Comparison of ENCODE assay signal across 9 cellular contexts in genomic region chr7:130888017-130888371, GRCh38.
DNase-seq lines count a peak whose midpoint lies in the region; ATAC-seq, FAIRE-seq and TF ChIP-seq lines count a peak whose summit lies in the region.
"Had no signal": no experiment of that assay in that cellular context is flagged by ENCODE, and none has a peak within 500 bp of the region (broad histone marks: within the 10 kb centered on the region; RNA-seq: fewer than 3 reads in every experiment).

No MANE protein-coding gene starts in this region.

- no peaks in the 10 kb centered on the region for H3K9me3 ChIP-seq in RWPE2 (ENCODE audit: severe bottlenecking)
- H3K9me3 ChIP-seq in prostate gland: no peaks in the 10 kb centered on the region

- H3K4me1 ChIP-seq in RWPE2 (ENCODE audit: insufficient read depth, poor library complexity, severe bottlenecking): peaks cover 79% of the 10 kb centered on the region
- H3K4me1 ChIP-seq in prostate gland (replicated peaks): no peaks in the 10 kb centered on the region

- H3K4me1 Mint-ChIP-seq in effector memory CD8-positive, alpha-beta T cell (ENCODE audit: low read depth in 2 of 2): peaks cover 25 to 30% of the 10 kb centered on the region in 2 donors

- intact Hi-C loops in prostate gland (cut with DNase I): no loop called here

- H3K9me3 Mint-ChIP-seq in effector memory CD8-positive, alpha-beta T cell: no peaks in the 10 kb centered on the region

- H3K36me3 Mint-ChIP-seq in effector memory CD8-positive, alpha-beta T cell (ENCODE audit: insufficient read depth): peaks cover 97% of the 10 kb centered on the region

- DNase-seq in EH (ENCODE audit: low read depth): peak; percentile 62
- no peak for DNase-seq in RWPE2 (ENCODE audit: low spot score)
- DNase-seq in effector memory CD8-positive, alpha-beta T cell: no peak
- DNase-seq in prostate gland (ENCODE audit: low spot score): no peak
- DNase-seq in urothelium cell line (ENCODE audit: low spot score): no peak
- DNase-seq in GOT3 (lab: John Stamatoyannopoulos, UW): no peak
- no peak for DNase-seq in NCI-H1105 (lab: John Stamatoyannopoulos, UW)
- DNase-seq in nucleus accumbens (lab: John Stamatoyannopoulos, UW): no peak
- DNase-seq: activated CD4-positive, CD25-positive, alpha-beta regulatory T cell had no signal

- peak; percentile 5; the same call in 2 of the 3 replicates for ATAC-seq in RWPE2 (ENCODE audit: low read depth)
- ATAC-seq in effector memory CD8-positive, alpha-beta T cell (replicated peaks): peak; percentile 20

- no peaks in the 10 kb centered on the region for H3K27me3 Mint-ChIP-seq in effector memory CD8-positive, alpha-beta T cell

- H3K36me3 ChIP-seq in RWPE2 (ENCODE audit: low read depth): peaks cover 93% of the 10 kb centered on the region
- peaks cover 0 to 3% of the 10 kb centered on the region in 2 donors for H3K36me3 ChIP-seq in prostate gland

- no peak for FAIRE-seq in urothelium cell line (lab: Jason Lieb, UNC)

- TF ChIP-seq CTCF in RWPE2 (IDR thresholded peaks at IDR 0.05; ENCODE audit: poor library complexity, severe bottlenecking) (no peak), prostate gland (IDR thresholded peaks at IDR 0.05) (no peak)

- peak overlapping the region; percentile 100 for H3K27ac ChIP-seq in RWPE2 (ENCODE audit: poor library complexity, severe bottlenecking)
- peak overlapping the region; percentile 9 to 18 for H3K27ac ChIP-seq in prostate gland

- TF ChIP-seq POLR2A in prostate gland (IDR thresholded peaks at IDR 0.05): no peak

- WGBS in prostate gland: 80% methylated on average over 11 of the region's 11 CpGs

- H3K27ac Mint-ChIP-seq in effector memory CD8-positive, alpha-beta T cell: peak overlapping the region; percentile 78 to 83

- H3K27me3 ChIP-seq in RWPE2 (ENCODE audit: insufficient read depth, poor library complexity, severe bottlenecking): no peaks in the 10 kb centered on the region
- H3K27me3 ChIP-seq in prostate gland (replicated peaks; ENCODE audit: insufficient read depth): no peaks in the 10 kb centered on the region

- no peak overlapping the region for H3K4me3 ChIP-seq in RWPE2 (ENCODE audit: severe bottlenecking)
- no peak overlapping the region for H3K4me3 ChIP-seq in prostate gland

- peak overlapping the region in 1 of 2 donors; percentile 41 for H3K4me3 Mint-ChIP-seq in effector memory CD8-positive, alpha-beta T cell
